ENCODE assay signal across 1 cellular context in genomic region chr12:113181975-113182374, GRCh38.
TF ChIP-seq lines count a peak whose summit lies in the region.

No MANE protein-coding gene starts in this region.

TF ChIP-seq in K562, 482 proteins besides CTCF, POLR2A, EP300 and RAD21:
- TF ChIP-seq SFPQ (IDR thresholded peaks at IDR 0.05; ENCODE audit: low read depth, low read length) (no peak), RBM25 (IDR thresholded peaks at IDR 0.05; ENCODE audit: low read depth, low read length, severe bottlenecking) (peak; percentile 87), ESRRA (IDR thresholded peaks at IDR 0.05; ENCODE audit: borderline replicate concordance, low read depth) (0 out of 2 replicates have a peak, but pooled peaks have one; percentile 28), BCOR (IDR thresholded peaks at IDR 0.05) (peak; percentile 63; the same call in 1 of the 2 replicates), ADNP (tag; IDR thresholded peaks at IDR 0.05) (peak; percentile 48; the same call in 1 of the 2 replicates), IRF1 (CRISPR knock-in tag; IDR thresholded peaks at IDR 0.05; ENCODE audit: borderline replicate concordance) (no peak), POLR2H (tag; IDR thresholded peaks at IDR 0.05; ENCODE audit: low read depth) (no peak)
